8 cellular contexts compared by ENCODE assay signal in genomic region chr20:3237958-3238615, GRCh38. TPM values are rescaled to one million over a fixed set of nuclear protein-coding genes. Genes with fewer than 3 reads are reported as not detected.
DNase-seq lines count a peak whose midpoint lies in the region; ATAC-seq and TF ChIP-seq lines count a peak whose summit lies in the region.

No MANE protein-coding gene starts in this region.

- WGBS in stomach, 5 donors, result 4 to 12% (median 6%) methylated on average over 31 to 59 of the region's 59 CpGs

- H3K9me3 ChIP-seq in iPS-18a (ENCODE audit: control insufficient read depth, low read depth, low read length), result no peaks in the 10 kb centered on the region
- no peaks in the 10 kb centered on the region for H3K9me3 ChIP-seq in stomach

- DNase-seq in NCI-H146 (lab: John Stamatoyannopoulos, UW), result peak; percentile 32
- no peak for DNase-seq in NCI-H146 treated with DMSO at 0.1 percent for 48 hours (lab: John Stamatoyannopoulos, UW; ENCODE audit: unreplicated experiment)
- DNase-seq in activated T-cell treated with anti-CD3 and anti-CD28 coated beads, Interleukin-2, amount 50 U/mL, for 72 hours, result peak; percentile 14
- no peak for DNase-seq in stomach
- no peak for DNase-seq in NCI-H1105 treated with DMSO at 0.1 percent for 48 hours (lab: John Stamatoyannopoulos, UW)
- DNase-seq in HuH-7 (ENCODE audit: low spot score), result no peak

- no peaks in the 10 kb centered on the region for H3K9me3 Mint-ChIP-seq in activated T-cell treated with anti-CD3 and anti-CD28 coated beads, Interleukin-2, amount 50 U/mL, for 72 hours

- H3K27me3 ChIP-seq in iPS-18a (ENCODE audit: control insufficient read depth, insufficient read depth, low read length), result peaks cover 64% of the 10 kb centered on the region
- H3K27me3 ChIP-seq in stomach, result peaks cover 0 to 82% (median 38%) of the 10 kb centered on the region in 3 donors

- no peak overlapping the region for H3K9ac ChIP-seq in iPS-18a (ENCODE audit: low read length)

- H3K4me1 ChIP-seq in iPS-18a (ENCODE audit: control insufficient read depth, low read depth, low read length) (no peaks in the 10 kb centered on the region), stomach (peaks cover 13 to 37% (median 28%) of the 10 kb centered on the region in 4 donors)

- H3K4me1 Mint-ChIP-seq in activated T-cell treated with anti-CD3 and anti-CD28 coated beads, Interleukin-2, amount 50 U/mL, for 72 hours (ENCODE audit: low read depth), result peaks cover 11% of the 10 kb centered on the region

- intact Hi-C loops in stomach (cut with DNase I; ENCODE audit: low total_unique reads), result no loop called here

- TF ChIP-seq POLR2A in stomach (IDR thresholded peaks at IDR 0.05), result no peak

- peak overlapping the region; percentile 67 for H3K4me3 ChIP-seq in iPS-18a (ENCODE audit: low read length)
- peak overlapping the region; percentile 67 to 92 (median 81) for H3K4me3 ChIP-seq in stomach

- H3K36me3 Mint-ChIP-seq in activated T-cell treated with anti-CD3 and anti-CD28 coated beads, Interleukin-2, amount 50 U/mL, for 72 hours (ENCODE audit: insufficient read depth in 2 of 2), result peaks cover 0 to 5% of the 10 kb centered on the region in 2 donors

- H3K27me3 Mint-ChIP-seq in activated T-cell treated with anti-CD3 and anti-CD28 coated beads, Interleukin-2, amount 50 U/mL, for 72 hours (ENCODE audit: low read depth), result peaks cover 61% of the 10 kb centered on the region

- no peak for TF ChIP-seq EP300 in stomach (IDR thresholded peaks at IDR 0.05)

- H3K27ac ChIP-seq in iPS-18a (ENCODE audit: low read length) (no peak overlapping the region), stomach (no peak overlapping the region)

- H3K4me3 Mint-ChIP-seq in activated T-cell treated with anti-CD3 and anti-CD28 coated beads, Interleukin-2, amount 50 U/mL, for 72 hours, result peak overlapping the region; percentile 81 to 84

- H3K27ac Mint-ChIP-seq in activated T-cell treated with anti-CD3 and anti-CD28 coated beads, Interleukin-2, amount 50 U/mL, for 72 hours, result no peak overlapping the region

- no peak for TF ChIP-seq CTCF in stomach (IDR thresholded peaks at IDR 0.05)

- no peaks in the 10 kb centered on the region for H3K36me3 ChIP-seq in iPS-18a (ENCODE audit: control insufficient read depth, low read depth, low read length)
- no peaks in the 10 kb centered on the region for H3K36me3 ChIP-seq in stomach

- peak; percentile 28 to 39 for ATAC-seq in activated T-cell treated with anti-CD3 and anti-CD28 coated beads, Interleukin-2, amount 50 U/mL, for 72 hours (replicated peaks in 1 of 2)
- no peak for ATAC-seq in activated CD4-positive, CD25-positive, alpha-beta regulatory T cell treated with anti-CD3 and anti-CD28 coated beads, Interleukin-2, amount 50 U/mL, for 24 hours

RNA-seq across cellular contexts. Expression of gene SLC4A11, which starts 0.9 kb away (rescaled TPM):
- 1 to 10 TPM in 1 of 2 donors, under 1 TPM in 1; 0.53 to 1.9 TPM for total RNA-seq in activated T-cell treated with anti-CD3 and anti-CD28 coated beads, Interleukin-2, amount 50 U/mL, for 72 hours
- 10 to 100 TPM in 1 of 5 donors, 1 to 10 TPM in 2, under 1 TPM in 1, not detected in 1; 0.37 to 22.3 (median 7.8) TPM for total RNA-seq in stomach
- polyA plus RNA-seq in stomach, result 10 to 100 TPM in 1 of 3 donors, under 1 TPM in 2; 0.46 to 11.2 (median 0.87) TPM

RNA-seq across cellular contexts. Expression of gene ITPA, which starts 28.8 kb away (rescaled TPM):
- total RNA-seq in activated T-cell treated with anti-CD3 and anti-CD28 coated beads, Interleukin-2, amount 50 U/mL, for 72 hours, result 10 to 100 TPM; 66.0 to 67.0 TPM
- total RNA-seq in stomach, result 10 to 100 TPM; 11.1 to 57.1 (median 36.9) TPM
- 100 to 1,000 TPM in 1 of 3 donors, 10 to 100 TPM in 2; 58.8 to 105 (median 78.9) TPM for polyA plus RNA-seq in stomach

RNA-seq across cellular contexts. Expression of gene DDRGK1, which starts 33.6 kb away (rescaled TPM):
- 10 to 100 TPM; 83.6 to 89.3 TPM for total RNA-seq in activated T-cell treated with anti-CD3 and anti-CD28 coated beads, Interleukin-2, amount 50 U/mL, for 72 hours
- 100 to 1,000 TPM in 1 of 5 donors, 10 to 100 TPM in 3, 1 to 10 TPM in 1; 2.3 to 108 (median 49.1) TPM for total RNA-seq in stomach
- 10 to 100 TPM; 45.5 to 80.8 (median 55.6) TPM for polyA plus RNA-seq in stomach

Comparison
In these comparisons a context has a peak if more than half of its experiments do, and no peak if none do; other contexts are left out.
1. DNase-seq: peak in NCI-H146 (single experiment) and activated T-cell treated with anti-CD3 and anti-CD28 coated beads, Interleukin-2, amount 50 U/mL, for 72 hours (2 of 2); none in NCI-H146 treated with DMSO at 0.1 percent for 48 hours (single experiment), stomach (single experiment), NCI-H1105 treated with DMSO at 0.1 percent for 48 hours (single experiment) and HuH-7 (single experiment).
2. ATAC-seq: peak in activated T-cell treated with anti-CD3 and anti-CD28 coated beads, Interleukin-2, amount 50 U/mL, for 72 hours (2 of 2); none in activated CD4-positive, CD25-positive, alpha-beta regulatory T cell treated with anti-CD3 and anti-CD28 coated beads, Interleukin-2, amount 50 U/mL, for 24 hours (0 of 2).